In genomic region chr22:36942561-36942960, GRCh38 we compare ENCODE assay signal across 25 cellular contexts. TPM values are rescaled to one million over a fixed set of nuclear protein-coding genes. Genes with fewer than 3 reads are reported as not detected.
"Had no signal": no experiment of that assay in that cellular context is flagged by ENCODE, and none has a peak within 500 bp of the region (broad histone marks: within the 10 kb centered on the region; RNA-seq: fewer than 3 reads in every experiment).

No MANE protein-coding gene starts in this region.

- H3K9me3 Mint-ChIP-seq: nephron, neural progenitor cell had no signal

- H3K9me3 ChIP-seq: esophagus squamous epithelium, heart right ventricle, left lung, right lobe of liver, testis, tibial artery, upper lobe of left lung, uterus had no signal

- H3K4me3 ChIP-seq: esophagus squamous epithelium, heart right ventricle, left lung, neural progenitor cell, right lobe of liver, testis, tibial artery, upper lobe of left lung, uterus had no signal

- DNase-seq: effector CD8-positive, alpha-beta T cell; esophagus squamous epithelium; foreskin melanocyte; glutamatergic neuron; heart right ventricle; hypothalamus; kidney; left lung; mesendoderm; midbrain; naive thymus-derived CD4-positive, alpha-beta T cell; right lobe of liver; small intestine; stimulated activated CD4-positive, alpha-beta T cell treated with anti-CD3 and anti-CD28 coated beads, Interleukin-15, amount 100 ng/mL, for 24 hours; stimulated activated CD4-positive, alpha-beta T cell treated with anti-CD3 and anti-CD28 coated beads, Interleukin-2, amount 100 ng/mL, for 48 hours; stimulated activated naive CD8-positive, alpha-beta T cell treated with anti-CD3 and anti-CD28 coated beads, Interleukin-15, Interleukin-2, amounts not matched to agents 100 U/mL and 50 U/mL, for 24 hours; substantia nigra; testis; tibial artery; uterus had no signal

- H3K36me3 Mint-ChIP-seq: neural progenitor cell had no signal

- H3K27ac ChIP-seq: heart right ventricle, left lung, neural progenitor cell, parathyroid adenoma, right lobe of liver, testis, tibial artery, upper lobe of left lung, uterus had no signal

- H3K4me3 Mint-ChIP-seq: naive thymus-derived CD4-positive, alpha-beta T cell; nephron; neural progenitor cell had no signal

- ATAC-seq: heart right ventricle; left lung; naive thymus-derived CD4-positive, alpha-beta T cell; right lobe of liver; stimulated activated naive CD8-positive, alpha-beta T cell treated with anti-CD3 and anti-CD28 coated beads, Interleukin-15, Interleukin-2, amounts not matched to agents 100 U/mL and 50 U/mL, for 24 hours had no signal

- H3K27ac Mint-ChIP-seq: naive thymus-derived CD4-positive, alpha-beta T cell; nephron; neural progenitor cell; progenitor cell of endocrine pancreas had no signal

- H3K27me3 ChIP-seq: left lung, neural progenitor cell, right lobe of liver, testis, upper lobe of left lung, uterus had no signal

- H3K36me3 ChIP-seq: esophagus squamous epithelium, neural progenitor cell, right lobe of liver, tibial artery, uterus had no signal

- H3K4me1 Mint-ChIP-seq: neural progenitor cell had no signal

- H3K4me1 ChIP-seq: esophagus squamous epithelium, heart right ventricle, parathyroid adenoma, right lobe of liver, testis, tibial artery, upper lobe of left lung, uterus had no signal

RNA-seq across cellular contexts. Expression of gene CSF2RB, which starts 29.1 kb away (rescaled TPM):
- total RNA-seq: progenitor cell of endocrine pancreas had no signal
- polyA plus RNA-seq: naive thymus-derived CD4-positive, alpha-beta T cell had no signal
